8 cellular contexts compared by ENCODE assay signal in the genomic region with DNA sequence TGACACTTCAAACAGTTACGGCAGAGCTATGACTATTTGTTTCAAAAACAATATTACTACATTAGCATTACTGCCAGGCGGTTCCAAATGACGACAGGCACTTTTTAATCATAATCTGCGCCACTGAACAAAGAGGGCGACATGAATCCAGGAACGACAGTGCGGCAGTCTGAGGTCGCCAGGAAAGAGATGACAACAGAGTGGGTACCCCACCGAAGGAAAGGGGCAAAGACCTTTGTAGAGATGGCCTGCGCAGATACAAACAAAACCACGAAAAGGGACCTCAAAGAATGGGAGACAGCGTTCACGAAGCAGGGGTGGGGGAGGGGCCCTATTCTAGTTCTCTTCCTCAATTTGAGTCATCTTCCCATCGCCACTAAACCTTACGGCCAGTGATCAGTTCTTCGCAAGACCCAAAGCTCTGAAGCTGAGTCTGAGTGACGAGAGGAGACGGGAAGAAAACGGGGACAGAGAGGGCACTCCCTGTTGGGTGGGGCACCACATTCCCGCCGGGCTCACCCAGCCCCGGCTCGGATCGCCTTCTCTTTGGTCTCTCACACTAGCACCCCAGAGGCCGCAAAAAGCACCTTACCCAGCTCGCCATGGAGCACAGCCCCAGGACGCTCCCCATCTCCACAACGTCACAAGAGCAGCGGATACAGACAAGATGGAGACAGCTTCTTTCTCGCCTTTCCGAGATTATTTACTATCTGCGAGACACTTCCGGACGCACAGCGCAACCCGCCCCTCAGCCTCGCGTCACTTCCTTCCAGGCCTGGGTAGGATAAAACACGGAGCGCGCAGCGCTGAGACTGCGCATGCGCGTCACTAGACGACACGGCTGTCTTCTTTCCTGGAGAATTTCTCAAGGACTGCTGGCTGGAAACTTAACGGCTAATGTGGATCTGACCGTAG.
DNase-seq lines count a peak whose midpoint lies in the region; ATAC-seq and TF ChIP-seq lines count a peak whose summit lies in the region.

SERINC1 (minus strand) TSS at position 701 of the 915 bp plus-strand sequence; CDS start at position 631, 70 bp downstream.

- no peaks in the 10 kb centered on the region for H3F3A ChIP-seq in MM.1S (ENCODE audit: insufficient read depth, low read length)

- peaks cover 26% of the 10 kb centered on the region for H3K4me1 Mint-ChIP-seq in nephron progenitor cell
- H3K4me1 Mint-ChIP-seq in stimulated activated naive CD8-positive, alpha-beta T cell treated with anti-CD3 and anti-CD28 coated beads, Interleukin-15, amount 100 ng/mL, for 72 hours = peaks cover 38% of the 10 kb centered on the region

- TF ChIP-seq CTCF in MM.1S (IDR thresholded peaks at IDR 0.05; ENCODE audit: low read length) (no peak), nephron progenitor cell (IDR thresholded peaks at IDR 0.05) (no peak)

- H3K9me3 Mint-ChIP-seq in nephron progenitor cell = peaks cover 4% of the 10 kb centered on the region
- no peaks in the 10 kb centered on the region for H3K9me3 Mint-ChIP-seq in stimulated activated naive CD8-positive, alpha-beta T cell treated with anti-CD3 and anti-CD28 coated beads, Interleukin-15, amount 100 ng/mL, for 72 hours

- ATAC-seq in stimulated activated naive CD8-positive, alpha-beta T cell treated with anti-CD3 and anti-CD28 coated beads, Interleukin-15, amount 100 ng/mL, for 72 hours = peak; percentile 98

- peak within 1 kb of the TSS; percentile 87 for H3K4me2 ChIP-seq in MM.1S (ENCODE audit: low read depth, low read length)

- no peaks in the 10 kb centered on the region for H3K27me3 ChIP-seq in HAP-1 (ENCODE audit: low read depth)
- no peaks in the 10 kb centered on the region for H3K27me3 ChIP-seq in MM.1S (replicated peaks; ENCODE audit: insufficient read depth, low read length)

- H3K9ac ChIP-seq in ES-I3 (ENCODE audit: low read depth, low read length) (peak within 1 kb of the TSS; percentile 79), MM.1S (ENCODE audit: low read length) (peak within 1 kb of the TSS; percentile 90)

- peak within 1 kb of the TSS; percentile 100 for H3K4me3 Mint-ChIP-seq in nephron progenitor cell
- peak within 1 kb of the TSS; percentile 93 to 99 for H3K4me3 Mint-ChIP-seq in stimulated activated naive CD8-positive, alpha-beta T cell treated with anti-CD3 and anti-CD28 coated beads, Interleukin-15, amount 100 ng/mL, for 72 hours

- peaks cover 36% of the 10 kb centered on the region for H3K36me3 Mint-ChIP-seq in nephron progenitor cell (ENCODE audit: low read depth)

- peaks cover 5% of the 10 kb centered on the region for H3K27me3 Mint-ChIP-seq in nephron progenitor cell (ENCODE audit: low read depth, poor library complexity)
- no peaks in the 10 kb centered on the region for H3K27me3 Mint-ChIP-seq in stimulated activated naive CD8-positive, alpha-beta T cell treated with anti-CD3 and anti-CD28 coated beads, Interleukin-15, amount 100 ng/mL, for 72 hours

- no peaks in the 10 kb centered on the region for H3K9me3 ChIP-seq in ES-I3 (ENCODE audit: control insufficient read depth, insufficient read depth, low read length)
- no peaks in the 10 kb centered on the region for H3K9me3 ChIP-seq in HAP-1
- H3K9me3 ChIP-seq in MM.1S (replicated peaks; ENCODE audit: insufficient read depth, low read length) = no peaks in the 10 kb centered on the region

- peak within 1 kb of the TSS; percentile 99 for H3K27ac Mint-ChIP-seq in nephron progenitor cell
- peak within 1 kb of the TSS; percentile 99 to 100 for H3K27ac Mint-ChIP-seq in stimulated activated naive CD8-positive, alpha-beta T cell treated with anti-CD3 and anti-CD28 coated beads, Interleukin-15, amount 100 ng/mL, for 72 hours

- H3K4me1 ChIP-seq in ES-I3 (ENCODE audit: insufficient read depth, low read length) (no peaks in the 10 kb centered on the region), HAP-1 (peaks cover 9% of the 10 kb centered on the region; the same call in 1 of the 2 replicates), MM.1S (ENCODE audit: low read length) (0 out of 2 replicates have a peak, but pooled peaks cover 7% of the 10 kb centered on the region)

- in situ Hi-C loops in HAP-1 (cut with MboI; ENCODE audit: low sequenced_read_pairs) = no loop called here

- H3K36me3 ChIP-seq in ES-I3 (ENCODE audit: insufficient read depth, low read length) (no peaks in the 10 kb centered on the region), HAP-1 (replicated peaks) (peaks cover 7% of the 10 kb centered on the region), MM.1S (replicated peaks; ENCODE audit: insufficient read depth, low read length) (no peaks in the 10 kb centered on the region)

- H4K20me1 ChIP-seq in MM.1S (ENCODE audit: insufficient read depth, low read length) = 0 out of 2 replicates have a peak, but pooled peaks cover 3% of the 10 kb centered on the region

- peaks cover 53% of the 10 kb centered on the region for H3K79me2 ChIP-seq in MM.1S (ENCODE audit: low read length)

- H3K4me3 ChIP-seq in HAP-1 (peak within 1 kb of the TSS; percentile 93), MM.1S (ENCODE audit: low read length) (peak within 1 kb of the TSS; percentile 97)

- peak within 1 kb of the TSS; percentile 75 for H3K27ac ChIP-seq in MM.1S (ENCODE audit: low read length)

- H3K9me2 ChIP-seq in MM.1S (replicated peaks; ENCODE audit: insufficient read depth, low read length) = no peaks in the 10 kb centered on the region

- DNase-seq in HAP-1 (ENCODE audit: low spot score in 2 of 2) (peak; percentile 83 to 91), MM.1S (peak; percentile 95), SIG-M5 (lab: John Stamatoyannopoulos, UW) (peak; percentile 54), activated gamma-delta T cell (lab: John Stamatoyannopoulos, UW) (peak; percentile 79), fibroblast of the conjunctiva (ENCODE audit: low read depth) (peak; percentile 93), nephron progenitor cell (peak; percentile 90)
- DNase-seq in stimulated activated naive CD8-positive, alpha-beta T cell treated with anti-CD3 and anti-CD28 coated beads, Interleukin-15, amount 100 ng/mL, for 72 hours = peak; percentile 84 to 89

- H2AFZ ChIP-seq in MM.1S (ENCODE audit: low read length) = peak within 1 kb of the TSS; percentile 55

Comparison
In these comparisons a context has a peak if more than half of its experiments do, and no peak if none do; other contexts are left out.
1. Peak in every context shown above with its lines: DNase-seq, ATAC-seq, H3K4me3 ChIP-seq and H3K27ac ChIP-seq.